8 cellular contexts compared by ENCODE assay signal in the genomic region with DNA sequence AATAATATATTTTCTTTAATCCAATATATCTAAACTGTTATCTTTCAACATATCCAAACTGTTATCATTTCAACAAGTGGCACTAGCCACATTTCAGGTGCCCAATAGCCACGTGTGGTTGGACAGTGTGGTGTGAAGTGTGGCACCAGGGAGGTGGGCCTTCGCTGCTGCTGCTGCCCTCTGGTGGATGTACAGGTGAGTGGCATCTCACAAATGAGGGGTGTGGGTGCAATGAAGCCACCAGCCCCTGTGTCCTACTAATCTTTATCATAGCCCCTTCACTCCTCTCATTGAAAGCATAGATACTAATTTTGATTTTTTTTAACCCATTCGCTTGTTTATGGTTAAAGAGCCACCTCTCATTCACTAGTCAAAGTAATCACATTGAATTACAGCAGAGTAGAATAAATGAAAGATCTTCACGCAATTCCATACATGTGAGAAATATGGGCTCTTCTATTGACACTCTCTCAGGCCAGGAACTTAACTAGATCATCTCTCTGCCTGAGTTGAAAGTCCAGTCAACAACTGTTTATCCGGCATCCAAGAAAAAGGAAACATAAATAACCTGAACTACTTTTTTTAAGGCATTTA.
DNase-seq lines count a peak whose midpoint lies in the region; ATAC-seq, FAIRE-seq and TF ChIP-seq lines count a peak whose summit lies in the region.

No MANE protein-coding gene starts in this region.

- H3K4me1 ChIP-seq in kidney (ENCODE audit: control insufficient read depth in 1 of 2, insufficient read depth in 1 of 2, low read depth in 1 of 2, low read length in 2 of 2) (no peaks in the 10 kb centered on the region), transverse colon (no peaks in the 10 kb centered on the region)

- no peak for FAIRE-seq in kidney (lab: Jason Lieb, UNC)

- intact Hi-C loops in CD4-positive, alpha-beta T cell (cut with DNase I, micrococcal nuclease) = loop anchor here in 1 of 2 experiments (2.0 kb wide), 1 partner anchor 1215 kb away; no protein-coding TSS in a partner anchor
- intact Hi-C loops in kidney (cut with DNase I) = no loop called here
- intact Hi-C loops in transverse colon (cut with DNase I; ENCODE audit: low total_unique reads) = loop anchor here (10.0 kb wide), 1 partner anchor 1213 kb away; no protein-coding TSS in a partner anchor

- H3K4me3 Mint-ChIP-seq in CD4-positive, alpha-beta T cell = no peak overlapping the region
- H3K4me3 Mint-ChIP-seq in activated naive CD4-positive, alpha-beta T cell treated with anti-CD3 and anti-CD28 coated beads, Interleukin-2, amount 10 ng/mL, durations not matched to agents 7 days and 5 days = no peak overlapping the region

- no peaks in the 10 kb centered on the region for H3K36me3 ChIP-seq in kidney (ENCODE audit: control insufficient read depth in 1 of 2, insufficient read depth in 2 of 2, low read length in 2 of 2)
- no peaks in the 10 kb centered on the region for H3K36me3 ChIP-seq in transverse colon

- H3K9me3 ChIP-seq in CD4-positive, alpha-beta T cell (ENCODE audit: control insufficient read depth, low read length) = no peaks in the 10 kb centered on the region
- H3K9me3 ChIP-seq in kidney (ENCODE audit: control insufficient read depth in 1 of 2, low read length in 2 of 2) (no peaks in the 10 kb centered on the region), transverse colon (no peaks in the 10 kb centered on the region)

- H3K4me1 Mint-ChIP-seq in CD4-positive, alpha-beta T cell (ENCODE audit: low read depth) = no peaks in the 10 kb centered on the region
- no peaks in the 10 kb centered on the region for H3K4me1 Mint-ChIP-seq in activated naive CD4-positive, alpha-beta T cell treated with anti-CD3 and anti-CD28 coated beads, Interleukin-2, amount 10 ng/mL, durations not matched to agents 7 days and 5 days

- WGBS in transverse colon (ENCODE audit: low coverage in 1 of 2), 2 donors = 48 to 59% methylated on average over 5 of the region's 5 CpGs

- no peaks in the 10 kb centered on the region for H3K36me3 Mint-ChIP-seq in CD4-positive, alpha-beta T cell (ENCODE audit: low read depth)
- no peaks in the 10 kb centered on the region for H3K36me3 Mint-ChIP-seq in activated naive CD4-positive, alpha-beta T cell treated with anti-CD3 and anti-CD28 coated beads, Interleukin-2, amount 10 ng/mL, durations not matched to agents 7 days and 5 days

- CTCF ChIA-PET in CD4-positive, alpha-beta T cell (lab: Charles Lee) = no interaction called here
- CTCF ChIA-PET in activated naive CD4-positive, alpha-beta T cell treated with anti-CD3 and anti-CD28 coated beads, Interleukin-2, amount 10 ng/mL, durations not matched to agents 7 days and 5 days (lab: Charles Lee) = interaction anchor here (0.7 to 1.7 kb wide), 3 partner anchors 24 to 1215 kb away, joined by 3 to 6 read pairs (median 3); no protein-coding TSS in a partner anchor

- H3K9me3 Mint-ChIP-seq in CD4-positive, alpha-beta T cell = no peaks in the 10 kb centered on the region
- no peaks in the 10 kb centered on the region for H3K9me3 Mint-ChIP-seq in activated naive CD4-positive, alpha-beta T cell treated with anti-CD3 and anti-CD28 coated beads, Interleukin-2, amount 10 ng/mL, durations not matched to agents 7 days and 5 days

- no peak for ATAC-seq in CD4-positive, alpha-beta T cell (ENCODE audit: poor library complexity)
- peak; percentile 67 for ATAC-seq in GM18498 (IDR thresholded peaks at IDR 0.05; ENCODE audit: unreplicated experiment)

- TF ChIP-seq EP300 in transverse colon (IDR thresholded peaks at IDR 0.05; ENCODE audit: low read depth) = no peak

- peak; percentile 55 for TF ChIP-seq CTCF in CD4-positive, alpha-beta T cell (IDR thresholded peaks at IDR 0.05)
- peak; percentile 75 for TF ChIP-seq CTCF in LNCAP (IDR thresholded peaks at IDR 0.05)
- peak; percentile 66 for TF ChIP-seq CTCF in kidney (IDR thresholded peaks at IDR 0.05; ENCODE audit: borderline replicate concordance, extremely low read depth, insufficient read depth)
- peak; percentile 47 to 67 (median 50) for TF ChIP-seq CTCF in transverse colon (IDR thresholded peaks at IDR 0.05)

- H3K9ac ChIP-seq in kidney (ENCODE audit: low read length in 2 of 2) = no peak overlapping the region

- no peaks in the 10 kb centered on the region for H3K27me3 Mint-ChIP-seq in CD4-positive, alpha-beta T cell
- H3K27me3 Mint-ChIP-seq in activated naive CD4-positive, alpha-beta T cell treated with anti-CD3 and anti-CD28 coated beads, Interleukin-2, amount 10 ng/mL, durations not matched to agents 7 days and 5 days = no peaks in the 10 kb centered on the region

- no peak overlapping the region for H3K27ac Mint-ChIP-seq in CD4-positive, alpha-beta T cell
- H3K27ac Mint-ChIP-seq in activated naive CD4-positive, alpha-beta T cell treated with anti-CD3 and anti-CD28 coated beads, Interleukin-2, amount 10 ng/mL, durations not matched to agents 7 days and 5 days = no peak overlapping the region

- TF ChIP-seq POLR2A in transverse colon (IDR thresholded peaks at IDR 0.05) = no peak

- in situ Hi-C loops in transverse colon (cut with MboI; ENCODE audit: low pct_ligation_motif_present in 1 of 4, low pct_unique_long_range_greater_than_20kb in 1 of 4, low sequenced_read_pairs in 3 of 4) = loop anchor here in 2 of 4 donors (25.0 kb wide), 1 partner anchor 1210 kb away; no protein-coding TSS in a partner anchor

- H3K27me3 ChIP-seq in CD4-positive, alpha-beta T cell (ENCODE audit: control insufficient read depth, insufficient read depth, low read length) = peaks cover 4% of the 10 kb centered on the region
- H3K27me3 ChIP-seq in transverse colon = no peaks in the 10 kb centered on the region

- peak in 2 of 10 experiments; percentile 1 to 6 for DNase-seq in CD4-positive, alpha-beta T cell
- peak; percentile 41 for DNase-seq in activated naive CD4-positive, alpha-beta T cell treated with anti-CD3 and anti-CD28 coated beads, Interleukin-2, amount 10 ng/mL, durations not matched to agents 7 days and 5 days
- DNase-seq in kidney (peak; percentile 64), transverse colon (peak; percentile 21), foreskin melanocyte (no peak), SIG-M5 treated with dmso at 0.1 percent for 504 hours (lab: John Stamatoyannopoulos, UW; ENCODE audit: unreplicated experiment) (no peak)

- H3K4me3 ChIP-seq in kidney (ENCODE audit: low read length in 2 of 2) (no peak overlapping the region), transverse colon (no peak overlapping the region)

- H3K27ac ChIP-seq in CD4-positive, alpha-beta T cell (ENCODE audit: low read depth, low read length) = no peak overlapping the region
- H3K27ac ChIP-seq in kidney (ENCODE audit: low read depth in 2 of 2, low read length in 2 of 2) = no peak overlapping the region
- H3K27ac ChIP-seq in transverse colon = no peak overlapping the region

- POLR2A ChIA-PET in CD4-positive, alpha-beta T cell (lab: Charles Lee) = no interaction called here

Comparison
In these comparisons a context has a peak if more than half of its experiments do, and no peak if none do; other contexts are left out.
1. DNase-seq: peak in activated naive CD4-positive, alpha-beta T cell treated with anti-CD3 and anti-CD28 coated beads, Interleukin-2, amount 10 ng/mL, durations not matched to agents 7 days and 5 days (single experiment), kidney (single experiment) and transverse colon (single experiment); none in foreskin melanocyte (single experiment) and SIG-M5 treated with dmso at 0.1 percent for 504 hours (single experiment).
2. Peak in every context shown above with its lines, with median percentiles within 50 percentile points of each other: CTCF ChIP-seq.